In the genomic region with DNA sequence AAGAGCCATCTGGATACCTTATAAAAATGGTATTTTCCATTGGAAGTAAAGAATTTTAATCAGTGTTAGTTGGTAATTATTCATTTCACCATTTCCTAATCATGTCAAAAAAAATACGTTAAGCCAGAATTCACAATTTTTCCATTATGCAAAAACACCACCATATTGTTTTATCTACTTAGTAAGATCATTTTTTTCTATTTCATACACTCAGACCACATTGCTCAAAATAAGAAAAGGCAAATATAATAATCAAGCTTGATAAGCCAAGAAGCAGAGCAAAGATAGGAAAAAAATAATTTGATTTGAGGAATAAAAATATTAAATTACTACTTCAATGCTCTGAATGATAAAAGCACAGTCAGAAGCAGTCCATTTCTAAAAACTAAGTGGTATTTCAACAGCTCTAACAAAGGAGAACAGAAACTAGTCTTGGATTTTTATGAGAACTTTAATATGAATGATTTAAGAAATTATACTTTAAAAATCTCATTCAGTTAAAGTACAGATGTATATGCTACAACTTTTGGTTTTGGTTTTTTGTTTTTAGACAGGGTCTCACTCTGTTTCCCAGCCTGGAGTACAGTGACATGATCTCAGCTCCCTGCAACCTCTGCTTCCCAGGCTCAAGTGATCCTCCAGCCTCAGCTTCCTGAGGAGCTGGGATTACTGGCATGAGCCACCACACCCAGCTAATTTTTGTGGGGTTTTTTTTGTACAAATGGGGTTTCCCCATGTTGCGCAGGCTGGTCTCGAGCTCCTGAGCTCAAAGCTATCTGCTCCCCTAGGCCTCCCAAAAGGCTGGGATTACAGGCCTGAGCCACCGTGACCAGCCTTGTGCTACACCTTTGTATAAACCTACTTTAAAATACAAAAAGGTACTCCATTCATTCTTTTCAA, we compare ENCODE assay signal across 8 cellular contexts. TPM values are rescaled to one million over a fixed set of nuclear protein-coding genes. Genes with fewer than 3 reads are reported as not detected.
A peak's percentile ranks its signal among the peaks of the same experiment; 100 is the strongest.
DNase-seq lines count a peak whose midpoint lies in the region; ATAC-seq, FAIRE-seq and TF ChIP-seq lines count a peak whose summit lies in the region.

No MANE protein-coding gene starts in this region.

- H4K20me1 ChIP-seq in HepG2 (ENCODE audit: insufficient read depth, low read length) = no peaks in the 10 kb centered on the region

- DNase-seq in CD4-positive, alpha-beta memory T cell = peak in 2 of 5 donors; percentile 39 to 52
- peak; percentile 21 for DNase-seq in activated naive CD4-positive, alpha-beta T cell treated with anti-CD3 and anti-CD28 coated beads, Interleukin-2, amount 10 ng/mL, durations not matched to agents 7 days and 5 days
- DNase-seq in putamen (ENCODE audit: low spot score) (no peak), left lung (no peak), HepG2 (ENCODE audit: low spot score) (no peak)

- no peaks in the 10 kb centered on the region for H3K9me3 Mint-ChIP-seq in CD4-positive, alpha-beta memory T cell
- no peaks in the 10 kb centered on the region for H3K9me3 Mint-ChIP-seq in activated naive CD4-positive, alpha-beta T cell treated with anti-CD3 and anti-CD28 coated beads, Interleukin-2, amount 10 ng/mL, durations not matched to agents 7 days and 5 days

- H3K4me1 ChIP-seq in CD4-positive, alpha-beta memory T cell (ENCODE audit: insufficient read depth, low read length) = peaks cover 19% of the 10 kb centered on the region
- H3K4me1 ChIP-seq in HUES6 (ENCODE audit: control insufficient read depth, insufficient read depth, low read length) (peaks cover 18% of the 10 kb centered on the region), mesodermal cell (ENCODE audit: control insufficient read depth, insufficient read depth, low read length, poor library complexity, severe bottlenecking) (peaks cover 33% of the 10 kb centered on the region), left lung (peaks cover 5 to 17% of the 10 kb centered on the region in 2 donors), HepG2 (ENCODE audit: insufficient read depth, low read length) (no peaks in the 10 kb centered on the region)

- BruUV-seq in HepG2 (replicated peaks; lab: Mats Ljungman, UMichigan) = no TSS peak

- TF ChIP-seq POLR2A in HepG2 (IDR thresholded peaks at IDR 0.05; ENCODE audit: insufficient read depth in 1 of 2, low read depth in 2 of 2, low read length in 2 of 2) = no peak

- POLR2A ChIA-PET in CD4-positive, alpha-beta memory T cell (lab: Charles Lee; ENCODE audit: partially characterized antibody) = interaction anchor here (0.9 to 1.6 kb wide), 4 partner anchors 8 to 54 kb away, joined by 3 to 7 read pairs (median 4); no protein-coding TSS in a partner anchor
- POLR2A ChIA-PET in HepG2 (lab: Yijun Ruan, JAX) = no interaction called here

- FAIRE-seq in HepG2 (lab: Jason Lieb, UNC) = no peak

- peak overlapping the region in 7 of 8 donors; percentile 18 to 80 (median 68) for H3K4me3 Mint-ChIP-seq in CD4-positive, alpha-beta memory T cell
- H3K4me3 Mint-ChIP-seq in activated naive CD4-positive, alpha-beta T cell treated with anti-CD3 and anti-CD28 coated beads, Interleukin-2, amount 10 ng/mL, durations not matched to agents 7 days and 5 days = no peak overlapping the region

- peaks cover 0 to 2% of the 10 kb centered on the region in 2 donors for H3K36me3 Mint-ChIP-seq in CD4-positive, alpha-beta memory T cell
- peaks cover 2% of the 10 kb centered on the region for H3K36me3 Mint-ChIP-seq in activated naive CD4-positive, alpha-beta T cell treated with anti-CD3 and anti-CD28 coated beads, Interleukin-2, amount 10 ng/mL, durations not matched to agents 7 days and 5 days

- H3K9ac ChIP-seq in HUES6 (ENCODE audit: low read length) (no peak overlapping the region), HepG2 (ENCODE audit: insufficient read depth, low read depth, low read length) (no peak overlapping the region)

- H3K79me2 ChIP-seq in HepG2 (ENCODE audit: insufficient read depth, low read length) = no peaks in the 10 kb centered on the region

- no peak for TF ChIP-seq RAD21 in HepG2 (CRISPR knock-in tag; IDR thresholded peaks at IDR 0.05)

- peak overlapping the region; percentile 81 to 96 (median 91) for H3K27ac Mint-ChIP-seq in CD4-positive, alpha-beta memory T cell
- peak overlapping the region; percentile 81 for H3K27ac Mint-ChIP-seq in activated naive CD4-positive, alpha-beta T cell treated with anti-CD3 and anti-CD28 coated beads, Interleukin-2, amount 10 ng/mL, durations not matched to agents 7 days and 5 days

- H3K4me1 Mint-ChIP-seq in CD4-positive, alpha-beta memory T cell = peaks cover 13 to 22% (median 20%) of the 10 kb centered on the region in 4 donors
- H3K4me1 Mint-ChIP-seq in activated naive CD4-positive, alpha-beta T cell treated with anti-CD3 and anti-CD28 coated beads, Interleukin-2, amount 10 ng/mL, durations not matched to agents 7 days and 5 days = peaks cover 22% of the 10 kb centered on the region

- no peaks in the 10 kb centered on the region for H3K36me3 ChIP-seq in CD4-positive, alpha-beta memory T cell (ENCODE audit: insufficient read depth, low read length)
- no peaks in the 10 kb centered on the region for H3K36me3 ChIP-seq in HUES6 (ENCODE audit: control insufficient read depth, insufficient read depth, low read length)
- no peaks in the 10 kb centered on the region for H3K36me3 ChIP-seq in mesodermal cell (ENCODE audit: control insufficient read depth, insufficient read depth, low read length)
- H3K36me3 ChIP-seq in left lung = no peaks in the 10 kb centered on the region
- no peaks in the 10 kb centered on the region for H3K36me3 ChIP-seq in HepG2 (replicated peaks in 1 of 2; ENCODE audit: control insufficient read depth in 1 of 2, insufficient read depth in 2 of 2, low read length in 2 of 2)

- no peak overlapping the region for H3K4me2 ChIP-seq in HepG2 (ENCODE audit: low read depth, low read length)

- no peak overlapping the region for H3K4me3 ChIP-seq in CD4-positive, alpha-beta memory T cell (ENCODE audit: low read length in 2 of 2)
- H3K4me3 ChIP-seq in HUES6 (ENCODE audit: low read depth, low read length) = no peak overlapping the region
- H3K4me3 ChIP-seq in mesodermal cell (ENCODE audit: extremely low read depth, insufficient read depth, low read length, poor library complexity, severe bottlenecking) = no peak overlapping the region
- H3K4me3 ChIP-seq in left lung = no peak overlapping the region
- no peak overlapping the region for H3K4me3 ChIP-seq in HepG2 (replicated peaks in 1 of 3; ENCODE audit: insufficient read depth in 1 of 3, low read depth in 2 of 3, low read length in 3 of 3)

- CTCF ChIA-PET in CD4-positive, alpha-beta memory T cell (lab: Charles Lee; ENCODE audit: partially characterized antibody) = no interaction called here
- CTCF ChIA-PET in activated naive CD4-positive, alpha-beta T cell treated with anti-CD3 and anti-CD28 coated beads, Interleukin-2, amount 10 ng/mL, durations not matched to agents 7 days and 5 days (lab: Charles Lee) = interaction anchor here (0.6 to 2.8 kb wide), 4 partner anchors 19 to 47 kb away, joined by 3 to 10 read pairs (median 4); no protein-coding TSS in a partner anchor
- CTCF ChIA-PET in HepG2 (lab: Yijun Ruan, JAX; ENCODE audit: low intra/inter-chr PET ratio, low total read pairs) = no interaction called here

- peak overlapping the region; percentile 50 for H3K27ac ChIP-seq in CD4-positive, alpha-beta memory T cell (ENCODE audit: low read depth, low read length)
- 0 out of 2 replicates have a peak overlapping the region, but pooled peaks have one; percentile 7 for H3K27ac ChIP-seq in HUES6 (ENCODE audit: low read depth, low read length)
- H3K27ac ChIP-seq in mesodermal cell (ENCODE audit: low read depth, low read length, severe bottlenecking) = peak overlapping the region; percentile 93
- peak overlapping the region in 1 of 2 donors; percentile 35 for H3K27ac ChIP-seq in left lung
- H3K27ac ChIP-seq in HepG2 (ENCODE audit: extremely low read length, insufficient read depth, low read length) = no peak overlapping the region

- no peaks in the 10 kb centered on the region for H3K9me3 ChIP-seq in CD4-positive, alpha-beta memory T cell (ENCODE audit: control insufficient read depth in 1 of 2, low read length in 2 of 2)
- H3K9me3 ChIP-seq in HUES6 (ENCODE audit: control insufficient read depth, insufficient read depth, low read depth, low read length) (no peaks in the 10 kb centered on the region), mesodermal cell (ENCODE audit: control insufficient read depth, low read length) (no peaks in the 10 kb centered on the region), left lung (no peaks in the 10 kb centered on the region), HepG2 (ENCODE audit: low read length) (no peaks in the 10 kb centered on the region)

- TF ChIP-seq CTCF in left lung (IDR thresholded peaks at IDR 0.05) = no peak
- TF ChIP-seq CTCF in HepG2 (CRISPR knock-in tag; IDR thresholded peaks at IDR 0.05) = no peak

- H3K27me3 Mint-ChIP-seq in CD4-positive, alpha-beta memory T cell = no peaks in the 10 kb centered on the region
- no peaks in the 10 kb centered on the region for H3K27me3 Mint-ChIP-seq in activated naive CD4-positive, alpha-beta T cell treated with anti-CD3 and anti-CD28 coated beads, Interleukin-2, amount 10 ng/mL, durations not matched to agents 7 days and 5 days

- peak; percentile 63 for ATAC-seq in GM21515 (IDR thresholded peaks at IDR 0.05; ENCODE audit: unreplicated experiment)
- ATAC-seq in left lung = no peak
- no peak for ATAC-seq in HepG2

- H3K27me3 ChIP-seq in CD4-positive, alpha-beta memory T cell (ENCODE audit: insufficient read depth, low read length) = no peaks in the 10 kb centered on the region
- H3K27me3 ChIP-seq in HUES6 (ENCODE audit: control insufficient read depth, insufficient read depth, low read length) (no peaks in the 10 kb centered on the region), left lung (no peaks in the 10 kb centered on the region), HepG2 (ENCODE audit: control insufficient read depth in 1 of 2, insufficient read depth in 2 of 2, low read length in 2 of 2) (no peaks in the 10 kb centered on the region)

- H2AFZ ChIP-seq in HepG2 (ENCODE audit: low read length) = no peak overlapping the region

- in situ Hi-C loops in HepG2 (cut with HindIII; ENCODE audit: extremely low pct_ligation_motif_present, low pct_unique_long_range_greater_than_20kb) = no loop called here

- TF ChIP-seq EP300 in HepG2 (IDR thresholded peaks at IDR 0.05; ENCODE audit: low read depth in 2 of 2, low read length in 2 of 2) (no peak), HepG2 (CRISPR knock-in tag; IDR thresholded peaks at IDR 0.05; ENCODE audit: borderline replicate concordance) (no peak)

- intact Hi-C loops in CD4-positive, alpha-beta memory T cell (cut with micrococcal nuclease) = no loop called here
- intact Hi-C loops in left lung (cut with DNase I) = no loop called here
- intact Hi-C loops in HepG2 (cut with micrococcal nuclease; ENCODE audit: unreplicated experiment) = loop anchor here (10.0 kb wide), 1 partner anchor 1223 kb away; no protein-coding TSS in a partner anchor

- 86% methylated on average over 2 of the region's 4 CpGs; no CpG with 5 or more reads in 1 of the 2 experiments for WGBS in mesodermal cell (ENCODE audit: insufficient coverage in 2 of 2), 2 experiments
- WGBS in HepG2 (ENCODE audit: low lambda C conversion rate) = 90% methylated on average over 4 of the region's 4 CpGs

RNA-seq across cellular contexts. Expression of gene LRRN3, which starts 46.6 kb away (rescaled TPM):
- 10 to 100 TPM; 41.5 to 42.7 TPM for total RNA-seq in CD4-positive, alpha-beta memory T cell
- 10 to 100 TPM; 10.8 to 12.9 TPM for polyA plus RNA-seq in CD4-positive, alpha-beta memory T cell
- polyA plus RNA-seq in mesodermal cell (2013, experiment 1 of 2) = 19.8 TPM
- 14.9 TPM for polyA plus RNA-seq in mesodermal cell (2013, experiment 2 of 2)
- 1 to 10 TPM; 3.3 to 5.0 TPM for total RNA-seq in left lung
- 0.07 TPM in 1 of 2 replicates, not detected in the other for total RNA-seq in HepG2 (2016; rRNA removed; fragmentation: Illumina TruSeq; extraction: Trizol)
- not detected in 2 replicates for total RNA-seq in HepG2 (2016; cell fraction: cytosol; rRNA removed; fragmentation: Illumina TruSeq; extraction: Trizol; ENCODE audit: low read depth)
- total RNA-seq in HepG2 (2016; cell fraction: insoluble cytoplasmic fraction; rRNA removed; fragmentation: Illumina TruSeq; extraction: Trizol) = not detected in 2 replicates
- not detected in 2 replicates for total RNA-seq in HepG2 (2016; cell fraction: membrane; rRNA removed; fragmentation: Illumina TruSeq; extraction: Trizol)
- total RNA-seq in HepG2 (2016; cell fraction: nucleus; rRNA removed; fragmentation: Illumina TruSeq; extraction: Trizol) = not detected in 2 replicates
- not detected in 2 replicates for polyA plus RNA-seq in HepG2 (2011; rRNA removed)
- not detected in 2 replicates for polyA plus RNA-seq in HepG2 (2011; cell fraction: cytosol; rRNA removed)
- polyA plus RNA-seq in HepG2 (2011; cell fraction: nucleus; rRNA removed) = not detected in 2 replicates
- not detected in 2 replicates for polyA plus RNA-seq in HepG2 (2012)
- not detected in 2 replicates for polyA plus RNA-seq in HepG2 (2016; cell fraction: cytosol; fragmentation: Illumina TruSeq; extraction: Trizol; ENCODE audit: low read depth)
- polyA plus RNA-seq in HepG2 (2016; cell fraction: insoluble cytoplasmic fraction; fragmentation: Illumina TruSeq; extraction: Trizol; ENCODE audit: low read depth) = not detected in 2 replicates
- polyA plus RNA-seq in HepG2 (2016; cell fraction: membrane; fragmentation: Illumina TruSeq; extraction: Trizol; ENCODE audit: low read depth) = not detected in 2 replicates
- not detected in 2 replicates for polyA plus RNA-seq in HepG2 (2016; cell fraction: nucleus; fragmentation: Illumina TruSeq; extraction: Trizol; ENCODE audit: insufficient read depth, low read depth)
- polyA minus RNA-seq in HepG2 (2011; rRNA and poly(A)+ RNA removed; ENCODE audit: low replicate concordance) = not detected in 2 replicates
- polyA minus RNA-seq in HepG2 (2011; cell fraction: cytosol; rRNA and poly(A)+ RNA removed) = not detected in 2 replicates
- 0.26 TPM in 1 of 2 replicates, not detected in the other for polyA minus RNA-seq in HepG2 (2011; cell fraction: nucleus; rRNA and poly(A)+ RNA removed)

Comparison
In these comparisons a context has a peak if more than half of its experiments do, and no peak if none do; other contexts are left out.
1. RNA of gene LRRN3, which starts 46.6 kb away (total RNA-seq): 41.5 to 42.7 TPM in CD4-positive, alpha-beta memory T cell; 3.3 to 5.0 TPM in left lung and 0.07 TPM in HepG2; every median in the first group is over 4 times any median in the second.